Comparison of ENCODE assay signal across 9 cellular contexts in genomic region chr7:150975536-150976285, GRCh38. TPM values are rescaled to one million over a fixed set of nuclear protein-coding genes. Genes with fewer than 3 reads are reported as not detected.
DNase-seq lines count a peak whose midpoint lies in the region; ATAC-seq and TF ChIP-seq lines count a peak whose summit lies in the region.
"Had no signal": no experiment of that assay in that cellular context is flagged by ENCODE, and none has a peak within 500 bp of the region (broad histone marks: within the 10 kb centered on the region; RNA-seq: fewer than 3 reads in every experiment).

No MANE protein-coding gene starts in this region.

- no peaks in the 10 kb centered on the region for H3K79me2 ChIP-seq in DOHH2 (ENCODE audit: control insufficient read depth, low read length)

- TF ChIP-seq CTCF in DOHH2 (IDR thresholded peaks at IDR 0.05; ENCODE audit: low read depth, low read length, poor library complexity, severe bottlenecking) (no peak), dorsolateral prefrontal cortex (IDR thresholded peaks at IDR 0.05 in 54 of 56, conservative IDR thresholded peaks at IDR 0.05 in 2 of 56; ENCODE audit: low read depth in 1 of 56, partially characterized antibody in 56 of 56) (no peak)

- H3K4me1 ChIP-seq in DOHH2 (ENCODE audit: control insufficient read depth, low read length) (peaks cover 41% of the 10 kb centered on the region), neuron (ENCODE audit: insufficient read depth, low read length) (peaks cover 53% of the 10 kb centered on the region)

- H3K27me3 ChIP-seq in DOHH2 (ENCODE audit: control insufficient read depth, low read length) (peaks cover 34% of the 10 kb centered on the region), dorsolateral prefrontal cortex (no peaks in the 10 kb centered on the region), neuron (ENCODE audit: insufficient read depth, low read length) (peaks cover 3% of the 10 kb centered on the region)

- no peak overlapping the region for H2AFZ ChIP-seq in neuron (ENCODE audit: low read depth, low read length)

- H3K9me3 ChIP-seq in DOHH2 (ENCODE audit: control insufficient read depth, insufficient read depth, low read length) = no peaks in the 10 kb centered on the region
- H3K9me3 ChIP-seq in neuron (ENCODE audit: low read length) = no peaks in the 10 kb centered on the region

- peak overlapping the region; percentile 92 for H3K4me2 ChIP-seq in DOHH2 (ENCODE audit: low read length)

- peak; percentile 47 for DNase-seq in NAMALWA (ENCODE audit: low spot score)
- no peak for DNase-seq in dorsolateral prefrontal cortex
- no peak for DNase-seq in CD1c-positive myeloid dendritic cell (ENCODE audit: extremely low spot score)
- no peak for DNase-seq in NCI-H2029 treated with DMSO at 0.1 percent for 48 hours (lab: John Stamatoyannopoulos, UW)
- no peak for DNase-seq in dedifferentiated amniotic fluid mesenchymal stem cell (ENCODE audit: extremely low spot score)

- peak overlapping the region; percentile 64 for H3K27ac ChIP-seq in DOHH2 (ENCODE audit: low read depth, low read length)
- peak overlapping the region in 50 of 59 donors; percentile 5 to 93 (median 74) for H3K27ac ChIP-seq in dorsolateral prefrontal cortex

- no peaks in the 10 kb centered on the region for H3K9me2 ChIP-seq in DOHH2 (replicated peaks; ENCODE audit: control insufficient read depth, low read length)

- no peaks in the 10 kb centered on the region for H4K20me1 ChIP-seq in DOHH2 (ENCODE audit: control insufficient read depth, insufficient read depth, low read depth, low read length)

- ATAC-seq in HG03039 (IDR thresholded peaks at IDR 0.05; ENCODE audit: unreplicated experiment) = no peak

- intact Hi-C loops in dorsolateral prefrontal cortex (cut with DNase I) = no loop called here

- no peaks in the 10 kb centered on the region for H3K36me3 ChIP-seq in DOHH2 (ENCODE audit: control insufficient read depth, low read length)
- no peaks in the 10 kb centered on the region for H3K36me3 ChIP-seq in neuron (ENCODE audit: insufficient read depth, low read length)

- H3F3A ChIP-seq in DOHH2 (ENCODE audit: control insufficient read depth, insufficient read depth) = no peaks in the 10 kb centered on the region; the same call in 1 of the 2 replicates

- H3K4me3 ChIP-seq in DOHH2 (ENCODE audit: low read length) (peak overlapping the region; percentile 79), dorsolateral prefrontal cortex (peak overlapping the region; percentile 34 to 71 (median 60)), neuron (ENCODE audit: low read length) (peak overlapping the region; percentile 39)

RNA-seq across cellular contexts. Expression of gene KCNH2, which starts 2.4 kb away (rescaled TPM):
- 10 to 100 TPM in 118 of 120 experiments, 1 to 10 TPM in 2; 7.8 to 27.9 (median 19.3) TPM for total RNA-seq in dorsolateral prefrontal cortex

RNA-seq across cellular contexts. Expression of gene NOS3, which starts 15.1 kb away (rescaled TPM):
- total RNA-seq in dorsolateral prefrontal cortex = 10 to 100 TPM in 67 of 120 experiments, 1 to 10 TPM in 53; 3.3 to 39.1 (median 10.8) TPM

RNA-seq across cellular contexts. Expression of gene ATG9B, which starts 48.6 kb away (rescaled TPM):
- 10 to 100 TPM in 4 of 120 experiments, 1 to 10 TPM in 115, under 1 TPM in 1; 0.95 to 17.2 (median 4.5) TPM for total RNA-seq in dorsolateral prefrontal cortex
- total RNA-seq: subcutaneous adipose tissue had no signal

RNA-seq across cellular contexts. Expression of gene ABCB8, which starts 52.5 kb away (rescaled TPM):
- total RNA-seq in dorsolateral prefrontal cortex = 100 to 1,000 TPM in 3 of 120 experiments, 10 to 100 TPM in 117; 52.6 to 110 (median 74.3) TPM
